18 cellular contexts compared by ENCODE assay signal in genomic region chr1:9776685-9777084, GRCh38.
"Had no signal": no experiment of that assay in that cellular context is flagged by ENCODE, and none has a peak within 500 bp of the region (broad histone marks: within the 10 kb centered on the region; RNA-seq: fewer than 3 reads in every experiment).

No MANE protein-coding gene starts in this region.

- H3K4me1 ChIP-seq: colonic mucosa, gastrocnemius medialis had no signal

- H3K27ac ChIP-seq: colonic mucosa, gastrocnemius medialis, heart right ventricle, skin epidermis had no signal

- FAIRE-seq: islet of Langerhans, urothelium cell line had no signal

- H3K9me3 Mint-ChIP-seq: endodermal cell; naive thymus-derived CD4-positive, alpha-beta T cell had no signal

- H3K27me3 ChIP-seq: colonic mucosa, gastrocnemius medialis, heart right ventricle had no signal

- DNase-seq: colonic mucosa; effector CD4-positive, alpha-beta T cell; endodermal cell; gastrocnemius medialis; heart right ventricle; hypothalamus; mammary epithelial cell; naive thymus-derived CD4-positive, alpha-beta T cell; nephron progenitor cell; stimulated activated CD4-positive, alpha-beta T cell treated with anti-CD3 and anti-CD28 coated beads, Interleukin-2, amount 100 ng/mL, for 24 hours; stimulated activated CD4-positive, alpha-beta T cell treated with anti-CD3 and anti-CD28 coated beads, Interleukin-4, amount 100 ng/mL, for 4 hours; stimulated activated naive CD4-positive, alpha-beta T cell treated with Interleukin-2 at 50 U/mL for 16 hours; trophoblast cell had no signal

- H3K9me3 ChIP-seq: colonic mucosa, gastrocnemius medialis, heart right ventricle had no signal

- H3K4me3 ChIP-seq: colonic mucosa, gastrocnemius medialis, heart right ventricle, skin epidermis had no signal

- H3K27ac Mint-ChIP-seq: endodermal cell had no signal

- H3K4me3 Mint-ChIP-seq: endodermal cell; naive thymus-derived CD4-positive, alpha-beta T cell; nephron progenitor cell had no signal

- H3K4me1 Mint-ChIP-seq: endodermal cell had no signal

- ATAC-seq: gastrocnemius medialis; heart right ventricle; left lobe of liver; naive thymus-derived CD4-positive, alpha-beta T cell; sciatic nerve had no signal
